ENCODE assay signal across 26 cellular contexts in the genomic region with DNA sequence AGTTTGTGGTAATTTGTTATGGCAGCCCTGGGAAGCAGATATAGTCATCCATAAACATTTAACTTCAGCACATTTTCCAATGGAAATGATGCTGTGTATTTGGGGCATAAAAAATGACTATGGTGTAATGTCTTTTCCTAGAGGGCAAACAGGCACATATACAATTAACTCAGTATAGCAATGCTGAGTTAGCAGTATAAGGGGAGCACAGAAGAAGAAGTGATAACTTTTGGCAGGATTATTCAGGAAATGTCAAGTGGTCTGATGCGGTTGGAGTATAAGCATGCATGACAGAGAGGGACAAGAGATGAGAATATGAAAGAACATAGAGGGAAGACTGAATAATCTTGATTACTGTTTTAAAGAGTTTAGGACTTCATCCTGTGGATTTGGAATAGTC.
"Had no signal": no experiment of that assay in that cellular context is flagged by ENCODE, and none has a peak within 500 bp of the region (broad histone marks: within the 10 kb centered on the region; RNA-seq: fewer than 3 reads in every experiment).

No MANE protein-coding gene starts in this region.

- H3K9me3 ChIP-seq: SJSA1, SK-N-SH had no signal

- H3K36me3 Mint-ChIP-seq: IgD-negative memory B cell, T-cell had no signal

- H3K9ac ChIP-seq: SK-N-SH had no signal

- H3K4me3 Mint-ChIP-seq: IgD-negative memory B cell; T-cell; T-helper 1 cell treated with Interleukin-12 subunit alpha and Interleukin-12 subunit beta and Interleukin-4 antibody, amounts not matched to agents 30 μg/mL and 1 μg/mL, for 36 hours had no signal

- DNase-seq: KBM-7, MV-4-11, NCI-H1048, NCI-H1105, NCI-H1417, NCI-H1436 treated with DMSO at 0.1 percent for 48 hours, NCI-H1694, NCI-H187 treated with DMSO at 0.1 percent for 48 hours, NCI-H2029 treated with DMSO at 0.1 percent for 48 hours, NCI-H2171 treated with DMSO at 0.1 percent for 48 hours, NCI-H345, NCI-H446 treated with DMSO at 0.1 percent for 48 hours, NCI-H510A treated with DMSO at 0.1 percent for 48 hours, NCI-H69, NCI-H774, Right ventricle myocardium superior, RPMI8226, SIG-M5, SK-N-SH, SW 1271, T-cell had no signal

- H3K4me1 ChIP-seq: SJSA1 had no signal

- H3K27ac Mint-ChIP-seq: T-cell; T-helper 1 cell treated with Interleukin-12 subunit alpha and Interleukin-12 subunit beta and Interleukin-4 antibody, amounts not matched to agents 30 μg/mL and 1 μg/mL, for 36 hours had no signal

- ATAC-seq: T-cell had no signal

- H3K4me3 ChIP-seq: SJSA1 had no signal

- H3K4me2 ChIP-seq: SK-N-SH had no signal

- H3K9me3 Mint-ChIP-seq: T-helper 1 cell treated with Interleukin-12 subunit alpha and Interleukin-12 subunit beta and Interleukin-4 antibody, amounts not matched to agents 30 μg/mL and 1 μg/mL, for 36 hours had no signal

- FAIRE-seq: RCC 7860 had no signal

- H3K36me3 ChIP-seq: SJSA1 had no signal

- H3K27me3 Mint-ChIP-seq: IgD-negative memory B cell, T-cell had no signal

- H3K27ac ChIP-seq: HL-60, SJSA1 had no signal

- H3K4me1 Mint-ChIP-seq: T-cell had no signal
